Comparison of ENCODE assay signal across 20 cellular contexts in genomic region chr13:98524793-98525192, GRCh38. TPM values are rescaled to one million over a fixed set of nuclear protein-coding genes. Genes with fewer than 3 reads are reported as not detected.
DNase-seq lines count a peak whose midpoint lies in the region; ATAC-seq and TF ChIP-seq lines count a peak whose summit lies in the region.
"Had no signal": no experiment of that assay in that cellular context is flagged by ENCODE, and none has a peak within 500 bp of the region (broad histone marks: within the 10 kb centered on the region; RNA-seq: fewer than 3 reads in every experiment).

No MANE protein-coding gene starts in this region.

- H3K4me1 Mint-ChIP-seq in CD8-positive, alpha-beta T cell (ENCODE audit: low read depth) = peaks cover 95% of the 10 kb centered on the region
- peaks cover 91% of the 10 kb centered on the region for H3K4me1 Mint-ChIP-seq in central memory CD8-positive, alpha-beta T cell
- H3K4me1 Mint-ChIP-seq in neural crest cell = peaks cover 89% of the 10 kb centered on the region

- no peak overlapping the region for H3K4me3 ChIP-seq in BLaER1
- no peak overlapping the region for H3K4me3 ChIP-seq in CD8-positive, alpha-beta T cell (ENCODE audit: low read depth, low read length)
- H3K4me3 ChIP-seq in stomach = no peak overlapping the region
- H3K4me3 ChIP-seq: right lobe of liver, SJSA1 had no signal

- DNase-seq in CD8-positive, alpha-beta T cell = no peak
- DNase-seq in central memory CD8-positive, alpha-beta T cell (ENCODE audit: low spot score in 2 of 2) = no peak
- DNase-seq in neural crest cell (ENCODE audit: low read depth, low spot score) (no peak), stomach (no peak), NCI-H1105 (lab: John Stamatoyannopoulos, UW) (no peak), NAMALWA (ENCODE audit: low spot score) (no peak)
- DNase-seq: activated CD4-positive, CD25-positive, alpha-beta regulatory T cell; foreskin fibroblast; GF-D8; HFFc6; Karpas-422; kidney glomerular epithelial cell; NCI-H1417 treated with DMSO at 0.1 percent for 48 hours; NCI-H2171; NCI-H526 treated with DMSO at 0.1 percent for 48 hours; right lobe of liver had no signal

- H3K36me3 Mint-ChIP-seq in CD8-positive, alpha-beta T cell = peaks cover 4% of the 10 kb centered on the region
- H3K36me3 Mint-ChIP-seq in central memory CD8-positive, alpha-beta T cell (ENCODE audit: insufficient read depth) = peaks cover 11% of the 10 kb centered on the region
- peaks cover 3% of the 10 kb centered on the region for H3K36me3 Mint-ChIP-seq in neural crest cell (ENCODE audit: low read depth)

- peaks cover 100% of the 10 kb centered on the region for H4K20me1 ChIP-seq in BLaER1

- no peak overlapping the region for H3K4me3 Mint-ChIP-seq in CD8-positive, alpha-beta T cell
- H3K4me3 Mint-ChIP-seq in central memory CD8-positive, alpha-beta T cell = peak overlapping the region; percentile 52
- H3K4me3 Mint-ChIP-seq in neural crest cell = peak overlapping the region; percentile 74
- H3K4me3 Mint-ChIP-seq: HFFc6; T-helper 2 cell treated with Interferon-gamma antibody and Interleukin-4, amounts not matched to agents 5 μg/mL and 100 μg/mL, for 36 hours had no signal

- CTCF ChIA-PET in CD8-positive, alpha-beta T cell (lab: Charles Lee) = no interaction called here

- H3K36me3 ChIP-seq in BLaER1 (peaks cover 29% of the 10 kb centered on the region), stomach (no peaks in the 10 kb centered on the region)
- H3K36me3 ChIP-seq in CD8-positive, alpha-beta T cell (ENCODE audit: insufficient read depth, low read length) = no peaks in the 10 kb centered on the region
- H3K36me3 ChIP-seq: right lobe of liver, SJSA1 had no signal

- no peaks in the 10 kb centered on the region for H3K9me3 Mint-ChIP-seq in CD8-positive, alpha-beta T cell
- no peaks in the 10 kb centered on the region for H3K9me3 Mint-ChIP-seq in central memory CD8-positive, alpha-beta T cell
- no peaks in the 10 kb centered on the region for H3K9me3 Mint-ChIP-seq in neural crest cell
- H3K9me3 Mint-ChIP-seq: HFFc6; T-helper 2 cell treated with Interferon-gamma antibody and Interleukin-4, amounts not matched to agents 5 μg/mL and 100 μg/mL, for 36 hours had no signal

- no peak for TF ChIP-seq EP300 in stomach (IDR thresholded peaks at IDR 0.05)

- peak overlapping the region; percentile 63 for H3K27ac Mint-ChIP-seq in CD8-positive, alpha-beta T cell
- H3K27ac Mint-ChIP-seq in central memory CD8-positive, alpha-beta T cell (ENCODE audit: low read depth) = peak overlapping the region; percentile 57
- H3K27ac Mint-ChIP-seq in neural crest cell (ENCODE audit: unreplicated experiment) = peak overlapping the region; percentile 89
- H3K27ac Mint-ChIP-seq: HFFc6; T-helper 2 cell treated with Interferon-gamma antibody and Interleukin-4, amounts not matched to agents 5 μg/mL and 100 μg/mL, for 36 hours had no signal

- H3K9me3 ChIP-seq in BLaER1 = no peaks in the 10 kb centered on the region
- no peaks in the 10 kb centered on the region for H3K9me3 ChIP-seq in CD8-positive, alpha-beta T cell (ENCODE audit: low read length)
- no peaks in the 10 kb centered on the region for H3K9me3 ChIP-seq in stomach
- H3K9me3 ChIP-seq: right lobe of liver, SJSA1 had no signal

- WGBS in stomach, 5 donors = 84 to 93% (median 92%) methylated on average over 11 of the region's 11 CpGs

- POLR2A ChIA-PET in CD8-positive, alpha-beta T cell (lab: Charles Lee) = interaction anchor here (0.6 kb wide), 1 partner anchor 51 kb away, joined by 3 read pairs; no protein-coding TSS in a partner anchor

- no peak for TF ChIP-seq POLR2A in stomach (IDR thresholded peaks at IDR 0.05)

- H3K27ac ChIP-seq in BLaER1 (no peak overlapping the region), stomach (no peak overlapping the region)
- H3K27ac ChIP-seq in CD8-positive, alpha-beta T cell (ENCODE audit: low read depth, low read length) = no peak overlapping the region
- H3K27ac ChIP-seq: right lobe of liver, SJSA1 had no signal

- ATAC-seq in CD8-positive, alpha-beta T cell = no peak
- ATAC-seq in central memory CD8-positive, alpha-beta T cell (replicated peaks; ENCODE audit: extremely low read depth, poor library complexity, severe bottlenecking) = no peak
- no peak for ATAC-seq in GM19397 (IDR thresholded peaks at IDR 0.05; ENCODE audit: unreplicated experiment)

- peak overlapping the region; percentile 38 for H3K4me2 ChIP-seq in BLaER1

- H3K4me1 ChIP-seq in BLaER1 (peaks cover 44% of the 10 kb centered on the region), stomach (peaks cover 53 to 100% (median 82%) of the 10 kb centered on the region in 4 donors)
- peaks cover 66% of the 10 kb centered on the region for H3K4me1 ChIP-seq in CD8-positive, alpha-beta T cell (ENCODE audit: insufficient read depth, low read length)

- H3K27me3 ChIP-seq in BLaER1 = no peaks in the 10 kb centered on the region
- H3K27me3 ChIP-seq in CD8-positive, alpha-beta T cell (ENCODE audit: insufficient read depth, low read length) = no peaks in the 10 kb centered on the region
- H3K27me3 ChIP-seq in stomach = no peaks in the 10 kb centered on the region
- H3K27me3 ChIP-seq: right lobe of liver, SJSA1 had no signal

- no peaks in the 10 kb centered on the region for H3K27me3 Mint-ChIP-seq in CD8-positive, alpha-beta T cell (ENCODE audit: low read depth)
- H3K27me3 Mint-ChIP-seq in central memory CD8-positive, alpha-beta T cell = no peaks in the 10 kb centered on the region
- H3K27me3 Mint-ChIP-seq in neural crest cell (ENCODE audit: low read depth) = no peaks in the 10 kb centered on the region

- intact Hi-C loops in CD8-positive, alpha-beta T cell (cut with DNase I, micrococcal nuclease) = loop anchor here in 1 of 2 experiments (5.0 kb wide), 1 partner anchor 42 kb away; no protein-coding TSS in a partner anchor
- intact Hi-C loops in stomach (cut with DNase I; ENCODE audit: low total_unique reads) = no loop called here

- H3K9ac ChIP-seq in BLaER1 = 0 out of 2 replicates have a peak overlapping the region, but pooled peaks have one; percentile 11

- no peak for TF ChIP-seq CTCF in CD8-positive, alpha-beta T cell (IDR thresholded peaks at IDR 0.05)
- TF ChIP-seq CTCF in neural crest cell (conservative IDR thresholded peaks at IDR 0.05) (no peak), stomach (IDR thresholded peaks at IDR 0.05) (no peak)

RNA-seq across cellular contexts. Expression of gene STK24, which starts 52.1 kb away (rescaled TPM):
- 10 to 100 TPM; 69.9 to 71.5 TPM for total RNA-seq in CD8-positive, alpha-beta T cell
- 113 and 114 TPM in 2 replicates for total RNA-seq in neural crest cell
- 100 to 1,000 TPM in 1 of 5 donors, 10 to 100 TPM in 4; 33.0 to 104 (median 58.9) TPM for total RNA-seq in stomach
- polyA plus RNA-seq in stomach = 100 to 1,000 TPM in 1 of 3 donors, 10 to 100 TPM in 2; 59.2 to 139 (median 59.8) TPM
